ENCODE assay signal across 1 cellular context in the genomic region with DNA sequence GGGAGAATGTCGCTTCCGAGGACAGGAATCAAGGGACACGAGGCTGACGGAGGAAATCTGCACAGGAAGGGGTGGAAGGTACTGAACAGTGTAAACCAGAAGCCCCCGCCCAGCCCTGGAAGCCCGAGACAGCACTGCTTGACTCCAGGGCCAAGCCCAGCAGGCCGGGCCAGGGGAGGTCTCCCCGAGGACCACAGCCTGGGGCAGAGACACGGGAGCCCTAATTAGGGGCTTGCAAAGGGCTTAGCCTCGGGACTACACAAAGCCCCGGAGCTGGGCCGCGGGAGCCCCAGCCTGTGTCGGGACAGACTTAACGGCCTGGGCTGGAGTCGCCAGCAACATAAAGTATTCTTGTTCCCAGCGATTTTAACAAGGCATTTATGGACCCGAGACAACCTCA.
TF ChIP-seq lines count a peak whose summit lies in the region.

No MANE protein-coding gene starts in this region.

TF ChIP-seq in HepG2, 621 proteins besides CTCF, POLR2A, EP300 and RAD21:
- no peak for TF ChIP-seq JARID2 (CRISPR knock-in tag; IDR thresholded peaks at IDR 0.05; ENCODE audit: insufficient replicate concordance)
- no peak for TF ChIP-seq CBX1 (IDR thresholded peaks at IDR 0.05; ENCODE audit: low read depth)
- TF ChIP-seq KMT2B (CRISPR knock-in tag; IDR thresholded peaks at IDR 0.05), result no peak
- TF ChIP-seq SETDB1 (CRISPR knock-in tag; IDR thresholded peaks at IDR 0.05; ENCODE audit: borderline replicate concordance), result no peak
- no peak for TF ChIP-seq ZBTB38 (CRISPR knock-in tag; IDR thresholded peaks at IDR 0.05)
